9 cellular contexts compared by ENCODE assay signal in the genomic region with DNA sequence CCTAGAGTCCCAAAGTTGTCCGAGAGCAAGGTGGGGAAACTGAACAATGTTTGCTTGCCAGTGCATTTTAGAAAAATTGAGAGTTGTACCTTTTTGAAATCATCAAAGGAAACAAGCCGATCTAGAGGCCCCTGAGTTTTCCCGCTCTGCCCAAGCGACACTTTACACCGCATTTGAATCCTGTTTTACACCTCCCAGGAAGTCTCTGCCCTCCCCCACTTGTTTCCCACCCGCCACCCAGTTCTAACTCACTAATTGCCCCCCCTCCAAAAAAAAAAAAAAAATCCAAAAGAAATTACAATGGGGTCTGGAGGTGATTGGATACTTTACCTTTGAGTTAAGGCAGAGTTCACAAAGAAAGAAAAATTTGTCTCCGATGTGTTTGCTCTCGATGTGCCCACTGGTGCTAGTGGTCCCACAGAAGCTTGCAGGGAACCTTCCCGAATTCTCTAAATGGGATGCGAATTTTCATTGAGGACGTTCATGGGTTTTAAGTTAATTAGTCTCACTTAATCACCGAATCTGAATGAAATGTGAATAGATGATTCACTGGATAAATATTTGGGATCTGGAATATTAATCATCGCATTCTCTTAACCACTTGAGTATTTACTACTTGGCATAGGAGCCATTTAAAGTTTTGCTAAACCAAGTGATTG. TPM values are rescaled to one million over a fixed set of nuclear protein-coding genes. Genes with fewer than 3 reads are reported as not detected.
DNase-seq lines count a peak whose midpoint lies in the region; ATAC-seq and TF ChIP-seq lines count a peak whose summit lies in the region.
"Had no signal": no experiment of that assay in that cellular context is flagged by ENCODE, and none has a peak within 500 bp of the region (broad histone marks: within the 10 kb centered on the region; RNA-seq: fewer than 3 reads in every experiment).

No MANE protein-coding gene starts in this region.

- no peak overlapping the region for H3K27ac Mint-ChIP-seq in CD4-positive, alpha-beta T cell
- H3K27ac Mint-ChIP-seq in naive thymus-derived CD4-positive, alpha-beta T cell: no peak overlapping the region

- peaks cover 0 to 6% of the 10 kb centered on the region in 2 donors for H3K4me1 ChIP-seq in naive thymus-derived CD4-positive, alpha-beta T cell (ENCODE audit: control insufficient read depth in 2 of 2, insufficient read depth in 2 of 2, low read length in 2 of 2)
- peaks cover 3% of the 10 kb centered on the region for H3K4me1 ChIP-seq in ovary (ENCODE audit: insufficient read depth)
- peaks cover 0 to 19% (median 0%) of the 10 kb centered on the region in 4 donors for H3K4me1 ChIP-seq in Peyer's patch

- no peak for DNase-seq in CD4-positive, alpha-beta T cell
- peak; percentile 37 for DNase-seq in HuH-7.5 (ENCODE audit: low spot score)
- peak; percentile 64 for DNase-seq in dermis blood vessel endothelial cell
- no peak for DNase-seq in naive thymus-derived CD4-positive, alpha-beta T cell
- DNase-seq in ovary: no peak
- no peak for DNase-seq in UCSD-AML1 (lab: John Stamatoyannopoulos, UW; ENCODE audit: unreplicated experiment)
- no peak for DNase-seq in Peyer's patch
- DNase-seq: NCI-H345 had no signal

- TF ChIP-seq POLR2A in ovary (IDR thresholded peaks at IDR 0.05) (no peak), Peyer's patch (IDR thresholded peaks at IDR 0.05) (no peak)

- H3K4me1 Mint-ChIP-seq in CD4-positive, alpha-beta T cell (ENCODE audit: low read depth): peaks cover 26% of the 10 kb centered on the region
- H3K4me1 Mint-ChIP-seq in naive thymus-derived CD4-positive, alpha-beta T cell: peaks cover 17 to 31% (median 23%) of the 10 kb centered on the region in 7 donors

- H3K36me3 ChIP-seq in naive thymus-derived CD4-positive, alpha-beta T cell (ENCODE audit: control insufficient read depth in 2 of 3, insufficient read depth in 3 of 3, low read length in 3 of 3): no peaks in the 10 kb centered on the region
- H3K36me3 ChIP-seq in ovary (no peaks in the 10 kb centered on the region), Peyer's patch (no peaks in the 10 kb centered on the region)

- no peak for ATAC-seq in CD4-positive, alpha-beta T cell (ENCODE audit: poor library complexity)
- no peak for ATAC-seq in naive thymus-derived CD4-positive, alpha-beta T cell
- no peak for ATAC-seq in HG03280 (IDR thresholded peaks at IDR 0.05; ENCODE audit: unreplicated experiment)

- no peak overlapping the region for H3K27ac ChIP-seq in CD4-positive, alpha-beta T cell (ENCODE audit: low read depth, low read length)
- H3K27ac ChIP-seq in naive thymus-derived CD4-positive, alpha-beta T cell (ENCODE audit: low read depth, low read length): no peak overlapping the region
- no peak overlapping the region for H3K27ac ChIP-seq in ovary
- H3K27ac ChIP-seq in Peyer's patch: no peak overlapping the region

- H3K9me3 Mint-ChIP-seq in CD4-positive, alpha-beta T cell: no peaks in the 10 kb centered on the region
- H3K9me3 Mint-ChIP-seq in naive thymus-derived CD4-positive, alpha-beta T cell: peaks cover 0 to 3% (median 0%) of the 10 kb centered on the region in 11 donors

- H3K4me3 Mint-ChIP-seq in CD4-positive, alpha-beta T cell: peak overlapping the region; percentile 74
- H3K4me3 Mint-ChIP-seq in naive thymus-derived CD4-positive, alpha-beta T cell: peak overlapping the region in 8 of 10 donors; percentile 40 to 86 (median 56)

- CTCF ChIA-PET in CD4-positive, alpha-beta T cell (lab: Charles Lee): no interaction called here
- CTCF ChIA-PET in naive thymus-derived CD4-positive, alpha-beta T cell (lab: Charles Lee): no interaction called here

- POLR2A ChIA-PET in CD4-positive, alpha-beta T cell (lab: Charles Lee): no interaction called here
- POLR2A ChIA-PET in naive thymus-derived CD4-positive, alpha-beta T cell (lab: Charles Lee): no interaction called here

- intact Hi-C loops in CD4-positive, alpha-beta T cell (cut with DNase I, micrococcal nuclease): no loop called here
- intact Hi-C loops in naive thymus-derived CD4-positive, alpha-beta T cell (cut with micrococcal nuclease): no loop called here
- intact Hi-C loops in ovary (cut with DNase I): loop anchor here in 1 of 4 donors (5.0 kb wide), 1 partner anchor 46 kb away; no protein-coding TSS in a partner anchor

- no peaks in the 10 kb centered on the region for H3K36me3 Mint-ChIP-seq in CD4-positive, alpha-beta T cell (ENCODE audit: low read depth)
- peaks cover 0 to 8% (median 0%) of the 10 kb centered on the region in 5 donors for H3K36me3 Mint-ChIP-seq in naive thymus-derived CD4-positive, alpha-beta T cell

- TF ChIP-seq CTCF in CD4-positive, alpha-beta T cell (IDR thresholded peaks at IDR 0.05): no peak
- TF ChIP-seq CTCF in ovary (IDR thresholded peaks at IDR 0.05): no peak
- no peak for TF ChIP-seq CTCF in Peyer's patch (IDR thresholded peaks at IDR 0.05)

- TF ChIP-seq EP300 in ovary (IDR thresholded peaks at IDR 0.05): no peak

- 58 to 69% (median 65%) methylated on average over 13 of the region's 13 CpGs for WGBS in ovary, 3 donors

- H3K9me3 ChIP-seq in CD4-positive, alpha-beta T cell (ENCODE audit: control insufficient read depth, low read length): no peaks in the 10 kb centered on the region
- no peaks in the 10 kb centered on the region for H3K9me3 ChIP-seq in naive thymus-derived CD4-positive, alpha-beta T cell (ENCODE audit: control insufficient read depth in 2 of 3, low read length in 3 of 3)
- H3K9me3 ChIP-seq in ovary: no peaks in the 10 kb centered on the region
- no peaks in the 10 kb centered on the region for H3K9me3 ChIP-seq in Peyer's patch

- H3K27me3 Mint-ChIP-seq in CD4-positive, alpha-beta T cell: peaks cover 71% of the 10 kb centered on the region
- peaks cover 62 to 80% (median 71%) of the 10 kb centered on the region in 5 donors for H3K27me3 Mint-ChIP-seq in naive thymus-derived CD4-positive, alpha-beta T cell

- no peak overlapping the region for H3K4me3 ChIP-seq in naive thymus-derived CD4-positive, alpha-beta T cell (ENCODE audit: low read length)
- H3K4me3 ChIP-seq in ovary (no peak overlapping the region), Peyer's patch (peak overlapping the region in 2 of 4 donors; percentile 76 to 79)

- H3K27me3 ChIP-seq in CD4-positive, alpha-beta T cell (ENCODE audit: control insufficient read depth, insufficient read depth, low read length): peaks cover 62% of the 10 kb centered on the region
- peaks cover 0 to 13% of the 10 kb centered on the region in 2 donors for H3K27me3 ChIP-seq in naive thymus-derived CD4-positive, alpha-beta T cell (ENCODE audit: control insufficient read depth in 2 of 2, insufficient read depth in 2 of 2, low read length in 2 of 2)
- no peaks in the 10 kb centered on the region for H3K27me3 ChIP-seq in ovary
- peaks cover 0 to 16% of the 10 kb centered on the region in 2 donors for H3K27me3 ChIP-seq in Peyer's patch

RNA-seq across cellular contexts. Expression of a gene that starts 2.4 kb away (rescaled TPM):
- total RNA-seq in CD4-positive, alpha-beta T cell: not detected
- total RNA-seq in dermis blood vessel endothelial cell: 4.4 and 6.5 TPM in 2 replicates
- total RNA-seq in naive thymus-derived CD4-positive, alpha-beta T cell: under 1 TPM in 2 of 5 experiments, not detected in 3; 0.16 to 0.47 TPM
- not detected for polyA plus RNA-seq in naive thymus-derived CD4-positive, alpha-beta T cell
- total RNA-seq in ovary: 1 to 10 TPM in 5 of 7 donors, under 1 TPM in 2; 0.47 to 1.8 (median 1.2) TPM
- under 1 TPM; 0.25 to 0.76 TPM for polyA plus RNA-seq in ovary
- 1 to 10 TPM; 1.7 to 6.8 (median 4.2) TPM for total RNA-seq in Peyer's patch

Comparison
In these comparisons a context has a peak if more than half of its experiments do, and no peak if none do; other contexts are left out.
1. DNase-seq: peak in HuH-7.5 (single experiment) and dermis blood vessel endothelial cell (single experiment); none in CD4-positive, alpha-beta T cell (0 of 10), naive thymus-derived CD4-positive, alpha-beta T cell (0 of 9), ovary (0 of 5), UCSD-AML1 (single experiment) and Peyer's patch (0 of 3).